ENCODE assay signal across 8 cellular contexts in genomic region chr18:3453540-3454364, GRCh38. TPM values are rescaled to one million over a fixed set of nuclear protein-coding genes. Genes with fewer than 3 reads are reported as not detected.
DNase-seq lines count a peak whose midpoint lies in the region; ATAC-seq and TF ChIP-seq lines count a peak whose summit lies in the region.

No MANE protein-coding gene starts in this region.

- no peaks in the 10 kb centered on the region for H3F3A ChIP-seq in Loucy (ENCODE audit: low read depth)

- TF ChIP-seq CTCF in Loucy (conservative IDR thresholded peaks at IDR 0.05; ENCODE audit: low read length), result no peak

- no peaks in the 10 kb centered on the region for H3K27me3 Mint-ChIP-seq in activated T-cell treated with anti-CD3 and anti-CD28 coated beads, Interleukin-2, amount 50 U/mL, for 4 hours (ENCODE audit: low read depth)

- no peaks in the 10 kb centered on the region for H3K9me3 ChIP-seq in Loucy (ENCODE audit: insufficient read depth, low read depth, low read length)
- no peaks in the 10 kb centered on the region for H3K9me3 ChIP-seq in neuron (ENCODE audit: low read length)

- H3K36me3 ChIP-seq in Loucy (ENCODE audit: insufficient read depth, low read length) (peaks cover 26% of the 10 kb centered on the region), neuron (ENCODE audit: insufficient read depth, low read length) (peaks cover 26% of the 10 kb centered on the region)

- H3K4me1 Mint-ChIP-seq in activated T-cell treated with anti-CD3 and anti-CD28 coated beads, Interleukin-2, amount 50 U/mL, for 4 hours (ENCODE audit: low read depth), result peaks cover 69% of the 10 kb centered on the region

- H3K9me3 Mint-ChIP-seq in activated T-cell treated with anti-CD3 and anti-CD28 coated beads, Interleukin-2, amount 50 U/mL, for 4 hours, result no peaks in the 10 kb centered on the region

- peaks cover 40% of the 10 kb centered on the region for H4K20me1 ChIP-seq in Loucy (ENCODE audit: insufficient read depth, low read length, poor library complexity, severe bottlenecking)

- H3K79me2 ChIP-seq in Loucy (ENCODE audit: insufficient read depth, low read length), result peaks cover 90% of the 10 kb centered on the region

- peak overlapping the region; percentile 95 for H3K9ac ChIP-seq in Loucy (ENCODE audit: low read depth, low read length, poor library complexity, severe bottlenecking)

- peak overlapping the region; percentile 95 for H3K4me2 ChIP-seq in Loucy (ENCODE audit: low read depth, low read length, poor library complexity, severe bottlenecking)

- H3K4me1 ChIP-seq in Loucy (ENCODE audit: insufficient read depth, low read length, poor library complexity, severe bottlenecking) (peaks cover 43% of the 10 kb centered on the region), neuron (ENCODE audit: insufficient read depth, low read length) (peaks cover 33% of the 10 kb centered on the region)

- DNase-seq in GM03348 (ENCODE audit: low spot score) (peak; percentile 64), fibroblast of peridontal ligament (ENCODE audit: extremely low read depth) (peak; percentile 100), NCI-H524 (lab: John Stamatoyannopoulos, UW) (no peak)
- peak; percentile 18 for DNase-seq in activated T-cell treated with anti-CD3 and anti-CD28 coated beads, Interleukin-2, amount 50 U/mL, for 4 hours

- H3K4me3 ChIP-seq in Loucy (ENCODE audit: low read length, poor library complexity, severe bottlenecking) (peak overlapping the region; percentile 92), neuron (ENCODE audit: low read length) (peak overlapping the region; percentile 66)

- H3K27me3 ChIP-seq in Loucy (ENCODE audit: insufficient read depth, low read length, poor library complexity, severe bottlenecking) (no peaks in the 10 kb centered on the region), neuron (ENCODE audit: insufficient read depth, low read length) (no peaks in the 10 kb centered on the region)

- H3K36me3 Mint-ChIP-seq in activated T-cell treated with anti-CD3 and anti-CD28 coated beads, Interleukin-2, amount 50 U/mL, for 4 hours (ENCODE audit: insufficient read depth), result peaks cover 22% of the 10 kb centered on the region

- H2AFZ ChIP-seq in Loucy (ENCODE audit: low read length) (0 out of 2 replicates have a peak overlapping the region, but pooled peaks have one; percentile 39), neuron (ENCODE audit: low read depth, low read length) (no peak overlapping the region)

- peak; percentile 38 to 53 for ATAC-seq in activated T-cell treated with anti-CD3 and anti-CD28 coated beads, Interleukin-2, amount 50 U/mL, for 4 hours
- ATAC-seq in HG02571 (IDR thresholded peaks at IDR 0.05; ENCODE audit: unreplicated experiment), result no peak
- ATAC-seq in HG03095 (IDR thresholded peaks at IDR 0.05; ENCODE audit: unreplicated experiment), result no peak

- H3K4me3 Mint-ChIP-seq in activated T-cell treated with anti-CD3 and anti-CD28 coated beads, Interleukin-2, amount 50 U/mL, for 4 hours, result peak overlapping the region; percentile 92

- H3K9me2 ChIP-seq in Loucy (replicated peaks; ENCODE audit: low read depth, low read length), result no peaks in the 10 kb centered on the region

RNA-seq across cellular contexts. Expression of gene TGIF1, which starts 3.8 kb away (rescaled TPM):
- total RNA-seq in activated T-cell treated with anti-CD3 and anti-CD28 coated beads, Interleukin-2, amount 50 U/mL, for 4 hours, result 10 to 100 TPM; 19.8 to 35.0 (median 34.8) TPM

Comparison
In these comparisons a context has a peak if more than half of its experiments do, and no peak if none do; other contexts are left out.
1. DNase-seq: peak in GM03348 (single experiment), activated T-cell treated with anti-CD3 and anti-CD28 coated beads, Interleukin-2, amount 50 U/mL, for 4 hours (single experiment) and fibroblast of peridontal ligament (single experiment); none in NCI-H524 (0 of 2).
2. ATAC-seq: peak in activated T-cell treated with anti-CD3 and anti-CD28 coated beads, Interleukin-2, amount 50 U/mL, for 4 hours (2 of 2); none in HG02571 (single experiment) and HG03095 (single experiment).